7 cellular contexts compared by ENCODE assay signal in the genomic region with DNA sequence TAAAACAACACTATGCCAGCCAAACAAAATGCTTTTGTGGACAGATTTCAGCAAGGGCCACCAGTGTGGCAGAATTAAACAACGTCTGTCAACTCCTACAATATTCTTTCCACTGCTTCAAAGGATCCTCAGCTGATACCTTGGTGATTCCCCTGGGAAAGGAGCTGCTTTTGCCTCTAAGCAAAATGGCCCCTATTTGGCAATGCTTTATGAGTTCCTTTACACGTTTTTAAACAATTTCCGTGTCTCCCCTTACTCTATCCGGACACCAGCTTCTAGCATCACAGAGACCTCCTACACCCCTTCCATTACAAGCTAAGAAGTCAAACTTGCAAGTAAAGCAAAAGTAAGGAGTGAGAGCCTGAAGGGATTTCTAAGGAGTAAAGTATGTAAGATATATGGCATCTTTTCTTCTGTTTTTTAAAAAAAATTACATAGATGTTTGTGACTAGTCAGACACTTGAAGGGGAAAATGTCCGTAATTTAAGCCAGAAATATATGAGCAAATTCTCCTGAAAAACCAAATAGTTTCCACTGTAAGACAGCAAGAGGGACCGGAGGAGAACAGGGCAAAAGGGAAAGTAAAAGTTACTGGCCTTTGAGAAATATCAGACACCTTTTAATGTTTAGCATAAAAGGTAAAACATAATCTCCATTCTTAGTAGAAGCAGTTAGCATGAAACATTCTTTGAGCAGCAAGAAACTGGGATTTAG. TPM values are rescaled to one million over a fixed set of nuclear protein-coding genes. Genes with fewer than 3 reads are reported as not detected.
DNase-seq lines count a peak whose midpoint lies in the region; ATAC-seq, FAIRE-seq and TF ChIP-seq lines count a peak whose summit lies in the region.

No MANE protein-coding gene starts in this region.

- peaks cover 83% of the 10 kb centered on the region for H3K79me2 ChIP-seq in OCI-LY3 (ENCODE audit: low read length)

- TF ChIP-seq CTCF in OCI-LY3 (IDR thresholded peaks at IDR 0.05; ENCODE audit: low read depth, low read length) (no peak), endothelial cell (IDR thresholded peaks at IDR 0.05; ENCODE audit: unreplicated experiment) (no peak), pancreas (IDR thresholded peaks at IDR 0.05) (no peak)

- peaks cover 10% of the 10 kb centered on the region for H3K36me3 ChIP-seq in OCI-LY3 (replicated peaks; ENCODE audit: low read depth, low read length)
- no peaks in the 10 kb centered on the region for H3K36me3 ChIP-seq in pancreas

- no peak overlapping the region for H2AFZ ChIP-seq in OCI-LY3 (ENCODE audit: low read depth, low read length)

- WGBS in pancreas, 2 donors: 5 to 7% methylated on average over 6 of the region's 6 CpGs

- peak overlapping the region; percentile 93 for H3K27ac Mint-ChIP-seq in endothelial cell (ENCODE audit: unreplicated experiment)

- intact Hi-C loops in pancreas (cut with DNase I): no loop called here

- H3K27ac ChIP-seq in OCI-LY3 (ENCODE audit: low read length): no peak overlapping the region
- H3K27ac ChIP-seq in pancreas: peak overlapping the region in 3 of 4 donors; percentile 89 to 96 (median 95)

- H3K4me2 ChIP-seq in OCI-LY3 (ENCODE audit: low read length): peak overlapping the region; percentile 84

- H3K27me3 Mint-ChIP-seq in endothelial cell (ENCODE audit: unreplicated experiment): peaks cover 25% of the 10 kb centered on the region

- no peak for DNase-seq in GM18507 (ENCODE audit: extremely low spot score, insufficient read length, low read depth)
- DNase-seq in endothelial cell (ENCODE audit: low spot score): no peak
- no peak for DNase-seq in pancreas

- ATAC-seq in pancreas (no peak), GM21723 (IDR thresholded peaks at IDR 0.05; ENCODE audit: unreplicated experiment) (no peak), HG02870 (IDR thresholded peaks at IDR 0.05; ENCODE audit: unreplicated experiment) (no peak)
- ATAC-seq in activated CD4-positive, CD25-positive, alpha-beta regulatory T cell treated with anti-CD3 and anti-CD28 coated beads, Interleukin-2, amount 50 U/mL, for 24 hours: no peak

- FAIRE-seq in GM18507 (lab: Jason Lieb, UNC) (peak; percentile 39), pancreas (lab: Jason Lieb, UNC) (no peak)

- H3K4me1 Mint-ChIP-seq in endothelial cell (ENCODE audit: unreplicated experiment): peaks cover 39% of the 10 kb centered on the region

- no peaks in the 10 kb centered on the region for H3K9me3 Mint-ChIP-seq in endothelial cell (ENCODE audit: unreplicated experiment)

- H4K20me1 ChIP-seq in OCI-LY3 (ENCODE audit: insufficient read depth, low read length): peaks cover 29% of the 10 kb centered on the region

- peak overlapping the region; percentile 97 for H3K4me3 Mint-ChIP-seq in endothelial cell (ENCODE audit: unreplicated experiment)

- H3K36me3 Mint-ChIP-seq in endothelial cell (ENCODE audit: low read depth, unreplicated experiment): peaks cover 23% of the 10 kb centered on the region

- no peaks in the 10 kb centered on the region for H3K9me3 ChIP-seq in OCI-LY3 (ENCODE audit: insufficient read depth, low read length)
- H3K9me3 ChIP-seq in pancreas: no peaks in the 10 kb centered on the region

- H3K27me3 ChIP-seq in OCI-LY3 (ENCODE audit: low read depth, low read length): no peaks in the 10 kb centered on the region
- no peaks in the 10 kb centered on the region for H3K27me3 ChIP-seq in pancreas

- H3K4me3 ChIP-seq in OCI-LY3 (ENCODE audit: low read length) (peak overlapping the region; percentile 99), pancreas (peak overlapping the region; percentile 59 to 85 (median 76))

- peaks cover 35% of the 10 kb centered on the region for H3K4me1 ChIP-seq in OCI-LY3 (ENCODE audit: low read length)
- peaks cover 8 to 17% (median 16%) of the 10 kb centered on the region in 3 donors for H3K4me1 ChIP-seq in pancreas

- H3K9ac ChIP-seq in OCI-LY3 (ENCODE audit: low read length): peak overlapping the region; percentile 95

RNA-seq across cellular contexts. Expression of gene SOS1, which starts 1.9 kb away (rescaled TPM):
- total RNA-seq in endothelial cell (ENCODE audit: unreplicated experiment) (35.3 TPM), pancreas (10 to 100 TPM in 4 of 6 donors, 1 to 10 TPM in 2; 7.9 to 22.6 (median 11.9) TPM)
- 1 to 10 TPM; 3.2 to 8.0 TPM for polyA plus RNA-seq in pancreas
